1 cellular context compared by ENCODE assay signal in the genomic region with DNA sequence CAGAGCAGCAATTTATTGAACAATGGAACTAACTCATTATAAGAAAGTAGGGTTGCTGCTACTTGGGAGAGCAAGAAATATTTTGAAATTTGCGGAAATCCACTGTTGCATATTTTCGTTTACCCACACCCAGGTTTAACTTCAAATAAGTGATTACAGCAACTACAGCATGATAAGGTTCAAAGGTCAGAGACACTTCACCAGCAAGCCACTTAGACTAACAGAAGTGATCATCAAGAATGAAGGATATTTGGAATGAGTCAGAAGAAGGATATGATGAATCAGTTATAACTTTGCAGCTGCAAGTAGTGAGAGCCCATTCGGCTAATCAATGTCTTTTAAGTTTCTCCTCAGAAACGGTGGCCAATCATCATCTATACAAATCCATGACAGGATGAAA.
TF ChIP-seq lines count a peak whose summit lies in the region.

No MANE protein-coding gene starts in this region.

TF ChIP-seq in SK-N-SH treated with all-trans-retinoic acid at 6 μM for 48 hours, 23 proteins besides CTCF, POLR2A, EP300 and RAD21 (continued from another document):
- no peak for TF ChIP-seq TSHZ2 (CRISPR knock-in tag; IDR thresholded peaks at IDR 0.05)
- no peak for TF ChIP-seq CSDC2 (CRISPR knock-in tag; IDR thresholded peaks at IDR 0.05)
- no peak for TF ChIP-seq TOX (CRISPR knock-in tag; IDR thresholded peaks at IDR 0.05; ENCODE audit: borderline replicate concordance)
- TF ChIP-seq ZNF565 (CRISPR knock-in tag; conservative IDR thresholded peaks at IDR 0.05; ENCODE audit: low read depth): no peak
- no peak for TF ChIP-seq RARB (CRISPR knock-in tag; IDR thresholded peaks at IDR 0.05)
- no peak for TF ChIP-seq GLIS3 (CRISPR knock-in tag; IDR thresholded peaks at IDR 0.05)
- TF ChIP-seq ZNF8 (CRISPR knock-in tag; IDR thresholded peaks at IDR 0.05): no peak
- no peak for TF ChIP-seq ZNF70 (CRISPR knock-in tag; IDR thresholded peaks at IDR 0.05)
- TF ChIP-seq TCF4 (CRISPR knock-in tag; IDR thresholded peaks at IDR 0.05; ENCODE audit: borderline replicate concordance): no peak
- no peak for TF ChIP-seq ZC3H10 (CRISPR knock-in tag; IDR thresholded peaks at IDR 0.05)
- TF ChIP-seq, protein P1, sequence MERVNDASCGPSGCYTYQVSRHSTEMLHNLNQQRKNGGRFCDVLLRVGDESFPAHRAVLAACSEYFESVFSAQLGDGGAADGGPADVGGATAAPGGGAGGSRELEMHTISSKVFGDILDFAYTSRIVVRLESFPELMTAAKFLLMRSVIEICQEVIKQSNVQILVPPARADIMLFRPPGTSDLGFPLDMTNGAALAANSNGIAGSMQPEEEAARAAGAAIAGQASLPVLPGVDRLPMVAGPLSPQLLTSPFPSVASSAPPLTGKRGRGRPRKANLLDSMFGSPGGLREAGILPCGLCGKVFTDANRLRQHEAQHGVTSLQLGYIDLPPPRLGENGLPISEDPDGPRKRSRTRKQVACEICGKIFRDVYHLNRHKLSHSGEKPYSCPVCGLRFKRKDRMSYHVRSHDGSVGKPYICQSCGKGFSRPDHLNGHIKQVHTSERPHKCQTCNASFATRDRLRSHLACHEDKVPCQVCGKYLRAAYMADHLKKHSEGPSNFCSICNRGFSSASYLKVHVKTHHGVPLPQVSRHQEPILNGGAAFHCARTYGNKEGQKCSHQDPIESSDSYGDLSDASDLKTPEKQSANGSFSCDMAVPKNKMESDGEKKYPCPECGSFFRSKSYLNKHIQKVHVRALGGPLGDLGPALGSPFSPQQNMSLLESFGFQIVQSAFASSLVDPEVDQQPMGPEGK (CRISPR knock-in tag; IDR thresholded peaks at IDR 0.05; ENCODE audit: borderline replicate concordance): no peak
